11 cellular contexts compared by ENCODE assay signal in genomic region chr2:54454548-54454921, GRCh38. TPM values are rescaled to one million over a fixed set of nuclear protein-coding genes. Genes with fewer than 3 reads are reported as not detected.
A peak's percentile ranks its signal among the peaks of the same experiment; 100 is the strongest.
DNase-seq lines count a peak whose midpoint lies in the region; ATAC-seq, FAIRE-seq and TF ChIP-seq lines count a peak whose summit lies in the region.
"Had no signal": no experiment of that assay in that cellular context is flagged by ENCODE, and none has a peak within 500 bp of the region (broad histone marks: within the 10 kb centered on the region; RNA-seq: fewer than 3 reads in every experiment).

No MANE protein-coding gene starts in this region.

- POLR2A ChIA-PET in GM12878 (lab: Charles Lee), result no interaction called here

- no peak for TF ChIP-seq RAD21 in GM12878 (IDR thresholded peaks at IDR 0.05; ENCODE audit: insufficient read depth, low read depth, low read length)

- no peaks in the 10 kb centered on the region for H3K36me3 ChIP-seq in GM12878 (ENCODE audit: control insufficient read depth in 2 of 2, insufficient read depth in 2 of 2, low read length in 1 of 2)
- no peaks in the 10 kb centered on the region for H3K36me3 ChIP-seq in tibial artery

- intact Hi-C loops in GM12878 (cut with micrococcal nuclease; ENCODE audit: unreplicated experiment) (no loop called here), tibial artery (cut with DNase I; ENCODE audit: low total_unique reads) (no loop called here)

- no peak overlapping the region for H2AFZ ChIP-seq in GM12878 (ENCODE audit: control insufficient read depth, low read depth, low read length)

- H4K20me1 ChIP-seq in GM12878 (ENCODE audit: control insufficient read depth, insufficient read depth), result no peaks in the 10 kb centered on the region

- no peak overlapping the region for H3K9ac ChIP-seq in GM12878 (ENCODE audit: control insufficient read depth, insufficient read depth, low read length)

- no peaks in the 10 kb centered on the region for H3K79me2 ChIP-seq in GM12878 (ENCODE audit: control insufficient read depth, insufficient read depth, low read length)

- ATAC-seq in GM12878, result no peak

- H3K4me3 ChIP-seq in GM12878 (no peak overlapping the region), tibial artery (peak overlapping the region in 1 of 2 donors; percentile 86), foreskin fibroblast (ENCODE audit: low read depth in 1 of 2, low read length in 2 of 2) (no peak overlapping the region)

- H3K4me2 ChIP-seq in GM12878 (ENCODE audit: control insufficient read depth, insufficient read depth), result no peak overlapping the region

- TF ChIP-seq EP300 in GM12878 (IDR thresholded peaks at IDR 0.05; ENCODE audit: borderline replicate concordance in 1 of 2, control insufficient read depth in 1 of 2, low read depth in 2 of 2, low read length in 2 of 2), result no peak

- TF ChIP-seq POLR2A in GM12878 (IDR thresholded peaks at IDR 0.05; ENCODE audit: low read depth, low read length), result no peak

- peak in 1 of 3 experiments; percentile 22; a peak in 1 of 6 replicates for TF ChIP-seq CTCF in GM12878 (IDR thresholded peaks at IDR 0.05 in 2 of 3, conservative IDR thresholded peaks at IDR 0.05 in 1 of 3; ENCODE audit: control insufficient read depth in 2 of 3, extremely low read depth in 1 of 3, insufficient read depth in 1 of 3, low read depth in 3 of 3, low read length in 3 of 3)
- no peak for TF ChIP-seq CTCF in tibial artery (IDR thresholded peaks at IDR 0.05)
- TF ChIP-seq CTCF in foreskin fibroblast (IDR thresholded peaks at IDR 0.05; ENCODE audit: low read depth, low read length), result no peak

- H3K4me1 ChIP-seq in GM12878 (ENCODE audit: control insufficient read depth, insufficient read depth, low read length) (no peaks in the 10 kb centered on the region; the same call in 1 of the 2 replicates), tibial artery (peaks cover 0 to 24% (median 11%) of the 10 kb centered on the region in 4 donors)

- no TSS peak for BruUV-seq in GM12878 (replicated peaks; lab: Mats Ljungman, UMichigan)

- WGBS in GM12878 (ENCODE audit: insufficient coverage, insufficient replicate concordance, low lambda C conversion rate, missing lambda C conversion rate), result 42% methylated on average over 2 of the region's 2 CpGs

- RAD21 ChIA-PET in GM12878 (lab: Charles Lee; ENCODE audit: unreplicated experiment), result no interaction called here

- no peaks in the 10 kb centered on the region for H3K9me3 ChIP-seq in GM12878 (replicated peaks; ENCODE audit: control insufficient read depth, insufficient read depth, low read length)
- H3K9me3 ChIP-seq in tibial artery, result no peaks in the 10 kb centered on the region

- SMC1A ChIA-PET in GM12878 (lab: Charles Lee; ENCODE audit: uncharacterized antibody, unreplicated experiment), result no interaction called here

- in situ Hi-C loops in GM12878 (cut with MboI), result no loop called here

- H3K27ac ChIP-seq in GM12878 (ENCODE audit: control insufficient read depth, insufficient read depth), result no peak overlapping the region
- peak overlapping the region; percentile 94 to 96 for H3K27ac ChIP-seq in tibial artery

- H3K27me3 ChIP-seq in GM12878 (replicated peaks in 1 of 2; ENCODE audit: control insufficient read depth in 2 of 2, insufficient read depth in 2 of 2, low read length in 1 of 2) (peaks cover 11 to 12% of the 10 kb centered on the region in 2 experiments; a peak in 3 of 4 replicates), tibial artery (no peaks in the 10 kb centered on the region)

- peak; percentile 65 for FAIRE-seq in GM12878 (lab: Jason Lieb, UNC)

- peak; percentile 62 for DNase-seq in NCI-H526 treated with DMSO at 0.1 percent for 48 hours (lab: John Stamatoyannopoulos, UW)
- DNase-seq in NCI-H526 (lab: John Stamatoyannopoulos, UW), result no peak
- no peak for DNase-seq in GM12878 (ENCODE audit: low read depth, low spot score)
- DNase-seq in medulla oblongata (ENCODE audit: extremely low spot score), result peak; percentile 45
- no peak for DNase-seq in tibial artery
- DNase-seq in pons (ENCODE audit: low spot score), result no peak
- DNase-seq in cerebellum (ENCODE audit: low spot score), result no peak
- DNase-seq in foreskin fibroblast, result no peak
- DNase-seq: activated CD4-positive, alpha-beta memory T cell treated with anti-CD3 and anti-CD28 coated beads, Interleukin-2, amount 10 ng/mL, durations not matched to agents 7 days and 5 days; GF-D8; NCI-H1930 had no signal

- CTCF ChIA-PET in GM12878 (lab: Yijun Ruan, JAX), result no interaction called here

TF ChIP-seq in GM12878, 131 proteins besides CTCF, POLR2A, EP300 and RAD21:
- TF ChIP-seq NRF1 (conservative IDR thresholded peaks at IDR 0.05; ENCODE audit: low read depth, low read length) (no peak), RUNX3 (IDR thresholded peaks at IDR 0.05; ENCODE audit: low read length) (no peak), ZNF384 (IDR thresholded peaks at IDR 0.05; ENCODE audit: borderline replicate concordance, low read depth, low read length) (no peak), PAX8 (IDR thresholded peaks at IDR 0.05) (no peak), HDGF (IDR thresholded peaks at IDR 0.05) (no peak), CREB1 (IDR thresholded peaks at IDR 0.05; ENCODE audit: low read depth) (no peak), ZBTB33 (IDR thresholded peaks at IDR 0.05) (no peak), POU2F2 (IDR thresholded peaks at IDR 0.05; ENCODE audit: borderline replicate concordance, low read depth, low read length) (no peak), ETV6 (conservative IDR thresholded peaks at IDR 0.05 in 1 of 2, IDR thresholded peaks at IDR 0.05 in 1 of 2; ENCODE audit: borderline replicate concordance in 1 of 2, low read depth in 1 of 2) (no peak)

RNA-seq across cellular contexts. Expression of gene SPTBN1, which starts 1.6 kb away (rescaled TPM):
- 354 and 378 TPM in 2 replicates for total RNA-seq in GM12878 (2013; cell fraction: nucleolus; rRNA removed)
- total RNA-seq in GM12878 (2014; rRNA removed) (98.3 and 104 TPM in 2 replicates), GM12878 (2014; rRNA removed; fragmentation: Illumina TruSeq; extraction: Trizol) (84.1 and 86.7 TPM in 2 replicates), GM12878 (2021) (146 and 154 TPM in 2 replicates), cerebellum (281 TPM)
- polyA plus RNA-seq in GM12878 (2011; ENCODE audit: low read depth), result 49.4 TPM
- polyA plus RNA-seq in GM12878 (2011; rRNA removed) (49.0 and 62.0 TPM in 2 replicates), GM12878 (2014; fragmentation: Illumina TruSeq; extraction: Trizol) (75.1 and 78.3 TPM in 2 replicates), GM12878 (2014; fragmentation: Nextera tagmentation; extraction: Ambion mirVana) (10 to 100 TPM; 20.6 to 38.0 TPM), GM12878 (2014; rRNA removed) (58.1 and 58.6 TPM in 2 replicates), GM12878 (2016; fragmentation: Nextera tagmentation; extraction: Ambion mirVana) (10 to 100 TPM; 78.3 to 79.6 TPM)
- 32.7 and 41.1 TPM in 2 replicates for polyA plus RNA-seq in GM12878 (2011; cell fraction: cytosol; rRNA removed)
- polyA plus RNA-seq in GM12878 (2011; cell fraction: nucleus; rRNA removed), result 180 and 448 TPM in 2 replicates
- 70.1 and 83.6 TPM in 2 replicates for polyA plus RNA-seq in GM12878 (2012)
- polyA minus RNA-seq in GM12878 (2011; rRNA and poly(A)+ RNA removed), result 102 and 125 TPM in 2 replicates
- 44.4 and 54.2 TPM in 2 replicates for polyA minus RNA-seq in GM12878 (2011; cell fraction: cytosol; rRNA and poly(A)+ RNA removed)
- polyA minus RNA-seq in GM12878 (2011; cell fraction: nucleus; rRNA and poly(A)+ RNA removed), result 112 and 202 TPM in 2 replicates

Comparison
In these comparisons a context has a peak if more than half of its experiments do, and no peak if none do; other contexts are left out.
1. DNase-seq: peak in NCI-H526 treated with DMSO at 0.1 percent for 48 hours (single experiment) and medulla oblongata (single experiment); none in NCI-H526 (0 of 2), GM12878 (single experiment), tibial artery (0 of 2), pons (single experiment), cerebellum (single experiment) and foreskin fibroblast (0 of 2).